17 cellular contexts compared by ENCODE assay signal in the genomic region with DNA sequence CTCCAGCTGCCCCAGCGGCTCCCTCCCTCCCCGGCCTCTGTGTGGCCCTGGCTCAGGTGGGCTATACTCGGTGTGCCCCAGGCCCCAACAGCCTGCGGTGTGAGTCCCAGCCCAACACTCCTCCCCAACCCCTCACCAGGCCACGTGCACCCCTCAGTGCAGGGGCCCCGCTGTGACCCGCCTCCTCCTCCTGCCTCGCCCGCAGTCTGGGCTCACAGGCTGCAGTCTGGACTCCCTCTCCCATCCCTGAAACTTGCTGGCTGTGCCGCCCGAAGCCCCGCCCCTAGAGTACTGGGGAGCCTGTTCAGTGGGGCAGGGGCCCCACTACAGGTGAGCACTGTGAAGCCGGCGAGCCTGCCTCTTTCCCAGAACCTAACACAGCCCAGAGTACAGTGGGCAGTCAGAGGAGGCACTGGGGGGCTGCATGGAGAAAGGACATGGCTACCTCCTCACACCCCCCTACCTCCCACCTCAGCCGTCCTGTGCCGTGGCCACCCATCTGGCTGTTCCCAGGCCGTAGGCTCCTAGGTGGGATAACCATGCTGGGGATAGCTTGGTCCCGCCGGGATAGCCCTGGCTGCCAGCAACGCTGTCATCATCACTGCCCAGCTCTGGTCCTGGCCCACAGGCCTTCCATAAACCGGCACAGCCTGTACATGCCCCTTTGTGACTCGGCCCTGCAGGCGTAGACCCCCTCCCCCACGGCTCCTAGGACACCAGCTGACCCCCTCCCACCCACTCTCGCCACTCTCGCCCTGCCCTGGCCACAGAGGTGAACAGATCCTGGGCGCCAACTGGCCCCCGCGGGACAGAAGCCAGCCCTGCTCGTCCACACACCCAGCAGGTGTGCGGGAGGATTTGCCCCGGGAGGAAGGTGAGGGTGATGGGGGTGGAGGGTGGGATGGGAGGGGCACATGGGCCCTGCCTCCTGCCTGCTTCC. TPM values are rescaled to one million over a fixed set of nuclear protein-coding genes. Genes with fewer than 3 reads are reported as not detected.
DNase-seq lines count a peak whose midpoint lies in the region; ATAC-seq and TF ChIP-seq lines count a peak whose summit lies in the region.
"Had no signal": no experiment of that assay in that cellular context is flagged by ENCODE, and none has a peak within 500 bp of the region (broad histone marks: within the 10 kb centered on the region; RNA-seq: fewer than 3 reads in every experiment).

No MANE protein-coding gene starts in this region.

- peaks cover 10% of the 10 kb centered on the region; the same call in 1 of the 2 replicates for H3K27me3 ChIP-seq in IMR-90 (ENCODE audit: control insufficient read depth, insufficient read depth, low read length)
- H3K27me3 ChIP-seq in hepatocyte, result no peaks in the 10 kb centered on the region
- no peaks in the 10 kb centered on the region for H3K27me3 ChIP-seq in BE2C

- dilution Hi-C loops in IMR-90 (cut with HindIII; ENCODE audit: low sequenced_read_pairs, unreplicated experiment), result no loop called here

- H3K56ac ChIP-seq in IMR-90 (ENCODE audit: extremely low read depth, insufficient read depth, low read length), result no peak overlapping the region

- no peak overlapping the region for H4K8ac ChIP-seq in IMR-90 (ENCODE audit: low read depth in 2 of 2, low read length in 2 of 2)

- in situ Hi-C loops in IMR-90 (cut with MboI; ENCODE audit: low sequenced_read_pairs), result no loop called here

- no TSS peak for BruUV-seq in IMR-90 (replicated peaks; lab: Mats Ljungman, UMichigan)

- no peaks in the 10 kb centered on the region for H3K79me1 ChIP-seq in IMR-90 (ENCODE audit: low read depth in 1 of 2, low read length in 2 of 2)

- intact Hi-C loops in IMR-90 (cut with micrococcal nuclease), result no loop called here

- no peak overlapping the region for H4K91ac ChIP-seq in IMR-90 (ENCODE audit: insufficient read depth, low read depth, low read length)

- no peaks in the 10 kb centered on the region for H3K79me2 ChIP-seq in hepatocyte

- H2BK15ac ChIP-seq in IMR-90 (ENCODE audit: low read depth, low read length), result no peak overlapping the region

- H2BK5ac ChIP-seq in IMR-90 (ENCODE audit: low read depth, low read length, poor library complexity, severe bottlenecking), result no peak overlapping the region

- no peak overlapping the region for H2BK20ac ChIP-seq in IMR-90 (ENCODE audit: low read depth, low read length)

- no peaks in the 10 kb centered on the region for H4K20me1 ChIP-seq in IMR-90 (ENCODE audit: insufficient read depth, low read length)
- H4K20me1 ChIP-seq in hepatocyte (ENCODE audit: insufficient read depth, poor library complexity, severe bottlenecking), result no peaks in the 10 kb centered on the region

- no peaks in the 10 kb centered on the region for H3K9me2 ChIP-seq in hepatocyte (replicated peaks; ENCODE audit: insufficient read depth)

- H2AK9ac ChIP-seq in IMR-90 (replicated peaks; ENCODE audit: low read depth, low read length, poor library complexity), result peak overlapping the region; percentile 42

- H3K9ac ChIP-seq in IMR-90 (ENCODE audit: low read depth, low read length), result no peak overlapping the region

- H3K4me1 ChIP-seq in IMR-90 (ENCODE audit: control insufficient read depth, insufficient read depth, low read length) (no peaks in the 10 kb centered on the region), hepatocyte (ENCODE audit: insufficient read depth) (peaks cover 4% of the 10 kb centered on the region), BE2C (no peaks in the 10 kb centered on the region)

- H3K14ac ChIP-seq in IMR-90 (replicated peaks; ENCODE audit: low read depth, low read length), result no peak overlapping the region

- no peak for ATAC-seq in IMR-90 (ENCODE audit: low read depth)

- no peak overlapping the region for H2AK5ac ChIP-seq in IMR-90 (ENCODE audit: low read depth, low read length)

- no peak for TF ChIP-seq POLR2A in IMR-90 (IDR thresholded peaks at IDR 0.05; ENCODE audit: low read depth, low read length)

- CTCF ChIA-PET in IMR-90 (lab: Yijun Ruan, JAX), result no interaction called here

- no peak overlapping the region for H3K23ac ChIP-seq in IMR-90 (ENCODE audit: low read depth, low read length)

- no peak overlapping the region for H3K27ac ChIP-seq in IMR-90 (ENCODE audit: insufficient read depth, low read length)
- no peak overlapping the region for H3K27ac ChIP-seq in hepatocyte

- no peak overlapping the region for H3K18ac ChIP-seq in IMR-90 (ENCODE audit: low read depth, low read length)

- H2AFZ ChIP-seq in IMR-90 (replicated peaks; ENCODE audit: low read length, poor library complexity) (no peak overlapping the region), hepatocyte (no peak overlapping the region)

- POLR2A ChIA-PET in IMR-90 (lab: Charles Lee; ENCODE audit: unreplicated experiment), result no interaction called here

- no peak overlapping the region for H4K5ac ChIP-seq in IMR-90 (ENCODE audit: low read depth, low read length)

- TF ChIP-seq CTCF in IMR-90 (conservative IDR thresholded peaks at IDR 0.05; ENCODE audit: low read depth, low read length) (no peak), hepatocyte (IDR thresholded peaks at IDR 0.05; ENCODE audit: poor library complexity) (no peak), BE2C (IDR thresholded peaks at IDR 0.05; ENCODE audit: low read depth, low read length) (no peak), GM10266 (IDR thresholded peaks at IDR 0.05; ENCODE audit: control insufficient read depth, insufficient read depth, low read depth, missing control alignments) (no peak)

- no peak overlapping the region for H2BK120ac ChIP-seq in IMR-90 (ENCODE audit: low read depth, low read length)

- H3K4me3 ChIP-seq in IMR-90 (ENCODE audit: insufficient read depth, low read depth, low read length) (no peak overlapping the region), hepatocyte (no peak overlapping the region), BE2C (ENCODE audit: low read depth, low read length) (no peak overlapping the region)
- H3K4me3 ChIP-seq: A549 had no signal

- TF ChIP-seq RAD21 in IMR-90 (IDR thresholded peaks at IDR 0.05; ENCODE audit: low read length), result no peak

- H3K9me1 ChIP-seq in IMR-90 (ENCODE audit: insufficient read depth, low read length), result no peaks in the 10 kb centered on the region

- no peaks in the 10 kb centered on the region for H3K9me3 ChIP-seq in IMR-90 (ENCODE audit: control insufficient read depth, insufficient read depth, low read length)
- H3K9me3 ChIP-seq in hepatocyte (ENCODE audit: low read depth), result no peaks in the 10 kb centered on the region
- no peaks in the 10 kb centered on the region for H3K9me3 ChIP-seq in BE2C
- H3K9me3 ChIP-seq: A549 had no signal

- WGBS in IMR-90 (ENCODE audit: extremely low coverage in 2 of 2, insufficient read length in 1 of 2), 2 experiments, result 42% methylated on average over 9 of the region's 32 CpGs; no CpG with 5 or more reads in 1 of the 2 experiments
- WGBS in hepatocyte (ENCODE audit: low lambda C conversion rate, missing lambda C conversion rate), result 84% methylated on average over 18 of the region's 32 CpGs

- no peak overlapping the region for H3K4ac ChIP-seq in IMR-90 (ENCODE audit: low read depth, low read length)

- H3K36me3 ChIP-seq in IMR-90 (ENCODE audit: control insufficient read depth, insufficient read depth, low read length) (no peaks in the 10 kb centered on the region), hepatocyte (replicated peaks; ENCODE audit: insufficient read depth, low read depth) (no peaks in the 10 kb centered on the region), BE2C (no peaks in the 10 kb centered on the region)

- peak; percentile 32 for DNase-seq in D341Med (ENCODE audit: low spot score)
- DNase-seq in IMR-90, result no peak
- DNase-seq in hepatocyte (ENCODE audit: low spot score), result peak; percentile 5
- peak; percentile 42 for DNase-seq in retina
- no peak for DNase-seq in BE2C
- DNase-seq in SHP77 treated with DMSO at 0.1 percent for 48 hours (lab: John Stamatoyannopoulos, UW), result no peak
- DNase-seq in GM10266 (ENCODE audit: extremely low spot score), result no peak
- no peak for DNase-seq in activated CD4-positive, alpha-beta T cell treated with anti-CD3 and anti-CD28 coated beads, Interleukin-2, amount 50 U/mL, for 4 hours
- DNase-seq: Calu3; CD4-positive, CD25-positive, alpha-beta regulatory T cell; MV-4-11; NCI-H1417; NCI-H187 treated with DMSO at 0.1 percent for 48 hours; NCI-H446; NCI-H774; SW 1271 had no signal

- H3K4me2 ChIP-seq in IMR-90 (ENCODE audit: low read depth, low read length) (no peak overlapping the region), hepatocyte (no peak overlapping the region)
- H3K4me2 ChIP-seq: A549 had no signal

TF ChIP-seq in IMR-90, 13 proteins besides CTCF, POLR2A, EP300 and RAD21:
- TF ChIP-seq BHLHE40 (IDR thresholded peaks at IDR 0.05; ENCODE audit: low read depth, low read length), result no peak
- TF ChIP-seq ELK1 (IDR thresholded peaks at IDR 0.05; ENCODE audit: borderline replicate concordance, low read depth, low read length), result no peak
- no peak for TF ChIP-seq CHD1 (IDR thresholded peaks at IDR 0.05; ENCODE audit: low read depth, low read length)
- TF ChIP-seq USF2 (IDR thresholded peaks at IDR 0.05; ENCODE audit: low read depth, low read length), result no peak
- TF ChIP-seq CEBPB (IDR thresholded peaks at IDR 0.05; ENCODE audit: low read depth, low read length), result no peak

RNA-seq across cellular contexts. Expression of gene CELSR1, which starts 29.7 kb away (rescaled TPM):
- total RNA-seq in IMR-90 (2012; rRNA removed) (0.36 and 0.56 TPM in 2 replicates), hepatocyte (5.8 and 8.7 TPM in 2 replicates)
- polyA plus RNA-seq in IMR-90 (2012; rRNA removed) (0.82 and 1.4 TPM in 2 replicates), hepatocyte (3.0 and 4.9 TPM in 2 replicates)
- polyA plus RNA-seq in IMR-90 (2012; cell fraction: cytosol; rRNA removed), result 0.47 and 1.2 TPM in 2 replicates
- 0.91 and 1.9 TPM in 2 replicates for polyA plus RNA-seq in IMR-90 (2012; cell fraction: nucleus; rRNA removed; ENCODE audit: low replicate concordance)
- polyA plus RNA-seq in BE2C (2012; ENCODE audit: insufficient read depth, insufficient read length, low read depth), result 0.29 TPM

Comparison
In these comparisons a context has a peak if more than half of its experiments do, and no peak if none do; other contexts are left out.
1. DNase-seq: peak in D341Med (single experiment), hepatocyte (single experiment) and retina (single experiment); none in IMR-90 (single experiment), BE2C (single experiment), SHP77 treated with DMSO at 0.1 percent for 48 hours (single experiment), GM10266 (single experiment) and activated CD4-positive, alpha-beta T cell treated with anti-CD3 and anti-CD28 coated beads, Interleukin-2, amount 50 U/mL, for 4 hours (0 of 2).